In genomic region chr2:111903516-111903915, GRCh38 we compare ENCODE assay signal across 15 cellular contexts. TPM values are rescaled to one million over a fixed set of nuclear protein-coding genes. Genes with fewer than 3 reads are reported as not detected.
A peak's percentile ranks its signal among the peaks of the same experiment; 100 is the strongest.
DNase-seq lines count a peak whose midpoint lies in the region; ATAC-seq and TF ChIP-seq lines count a peak whose summit lies in the region.
"Had no signal": no experiment of that assay in that cellular context is flagged by ENCODE, and none has a peak within 500 bp of the region (broad histone marks: within the 10 kb centered on the region; RNA-seq: fewer than 3 reads in every experiment).

No MANE protein-coding gene starts in this region.

- H3K36me3 ChIP-seq in BLaER1 (no peaks in the 10 kb centered on the region), SK-N-MC (ENCODE audit: insufficient read depth, low read length) (no peaks in the 10 kb centered on the region), esophagus squamous epithelium (no peaks in the 10 kb centered on the region), stomach (no peaks in the 10 kb centered on the region)
- H3K36me3 ChIP-seq: SJSA1 had no signal

- H3K4me3 Mint-ChIP-seq in activated naive CD8-positive, alpha-beta T cell treated with anti-CD3 and anti-CD28 coated beads, Interleukin-2, amount 50 U/mL, for 24 hours, result no peak overlapping the region
- H3K4me3 Mint-ChIP-seq: IgD-negative memory B cell had no signal

- peaks cover 15% of the 10 kb centered on the region for H3K4me1 Mint-ChIP-seq in activated naive CD8-positive, alpha-beta T cell treated with anti-CD3 and anti-CD28 coated beads, Interleukin-2, amount 50 U/mL, for 24 hours

- H3K27ac ChIP-seq in BLaER1 (no peak overlapping the region), SK-N-MC (no peak overlapping the region), esophagus squamous epithelium (peak overlapping the region in 3 of 4 donors; percentile 11 to 43 (median 16)), stomach (peak overlapping the region in 4 of 5 donors; percentile 25 to 75 (median 72))
- H3K27ac ChIP-seq: SJSA1 had no signal

- TF ChIP-seq CTCF in esophagus squamous epithelium (IDR thresholded peaks at IDR 0.05) (no peak), stomach (IDR thresholded peaks at IDR 0.05) (no peak)

- no peaks in the 10 kb centered on the region for H3K36me3 Mint-ChIP-seq in activated naive CD8-positive, alpha-beta T cell treated with anti-CD3 and anti-CD28 coated beads, Interleukin-2, amount 50 U/mL, for 24 hours (ENCODE audit: low read depth)
- H3K36me3 Mint-ChIP-seq: IgD-negative memory B cell had no signal

- H3K4me3 ChIP-seq in BLaER1 (no peak overlapping the region), SK-N-MC (peak overlapping the region; percentile 0; the same call in 1 of the 2 replicates), esophagus squamous epithelium (no peak overlapping the region), stomach (no peak overlapping the region)
- H3K4me3 ChIP-seq: SJSA1 had no signal

- peak overlapping the region; percentile 18; the same call in 1 of the 2 replicates for H3K4me2 ChIP-seq in BLaER1

- no peaks in the 10 kb centered on the region for H3K9me3 Mint-ChIP-seq in activated naive CD8-positive, alpha-beta T cell treated with anti-CD3 and anti-CD28 coated beads, Interleukin-2, amount 50 U/mL, for 24 hours
- H3K9me3 Mint-ChIP-seq: IgD-negative memory B cell had no signal

- peaks cover 19% of the 10 kb centered on the region for H4K20me1 ChIP-seq in BLaER1

- no peak for ATAC-seq in activated naive CD8-positive, alpha-beta T cell treated with anti-CD3 and anti-CD28 coated beads, Interleukin-2, amount 50 U/mL, for 24 hours

- peaks cover 61% of the 10 kb centered on the region for H3K4me1 ChIP-seq in BLaER1
- H3K4me1 ChIP-seq in esophagus squamous epithelium, result peaks cover 4 to 62% (median 20%) of the 10 kb centered on the region in 3 donors
- H3K4me1 ChIP-seq in stomach, result peaks cover 9 to 91% (median 70%) of the 10 kb centered on the region in 4 donors

- H3K27ac Mint-ChIP-seq in activated naive CD8-positive, alpha-beta T cell treated with anti-CD3 and anti-CD28 coated beads, Interleukin-2, amount 50 U/mL, for 24 hours, result no peak overlapping the region
- H3K27ac Mint-ChIP-seq: IgD-negative memory B cell had no signal

- H3K27me3 ChIP-seq in BLaER1, result peaks cover 49% of the 10 kb centered on the region
- H3K27me3 ChIP-seq in esophagus squamous epithelium, result peaks cover 0 to 17% (median 0%) of the 10 kb centered on the region in 4 donors
- H3K27me3 ChIP-seq in stomach, result peaks cover 0 to 4% (median 0%) of the 10 kb centered on the region in 3 donors

- intact Hi-C loops in esophagus squamous epithelium (cut with DNase I), result no loop called here
- intact Hi-C loops in stomach (cut with DNase I; ENCODE audit: low total_unique reads), result no loop called here

- 60 to 68% methylated on average over 3 of the region's 3 CpGs for WGBS in esophagus squamous epithelium, 2 donors
- 59 to 79% (median 66%) methylated on average over 3 of the region's 3 CpGs for WGBS in stomach, 5 donors

- no peak for DNase-seq in SK-N-MC (ENCODE audit: low read depth, low spot score)
- DNase-seq in esophagus squamous epithelium (lab: John Stamatoyannopoulos, UW), result no peak
- no peak for DNase-seq in stomach
- DNase-seq in RPMI8226, result no peak
- DNase-seq in NCI-H1092 treated with DMSO at 0.1 percent for 48 hours (lab: John Stamatoyannopoulos, UW), result no peak
- DNase-seq in activated naive CD8-positive, alpha-beta T cell treated with anti-CD3 and anti-CD28 coated beads, Interleukin-2, amount 50 U/mL, for 24 hours, result no peak
- DNase-seq: EL, MV-4-11, NCI-H1436, NCI-H2081, NCI-H524 had no signal

- H3K9me3 ChIP-seq in BLaER1 (no peaks in the 10 kb centered on the region), SK-N-MC (ENCODE audit: low read depth, low read length) (no peaks in the 10 kb centered on the region), esophagus squamous epithelium (no peaks in the 10 kb centered on the region), stomach (no peaks in the 10 kb centered on the region)
- H3K9me3 ChIP-seq: SJSA1 had no signal

- no peak for TF ChIP-seq EP300 in stomach (IDR thresholded peaks at IDR 0.05)

- H3K9ac ChIP-seq in BLaER1 (no peak overlapping the region), SK-N-MC (ENCODE audit: insufficient read length) (no peak overlapping the region)

- peaks cover 20% of the 10 kb centered on the region for H3K27me3 Mint-ChIP-seq in activated naive CD8-positive, alpha-beta T cell treated with anti-CD3 and anti-CD28 coated beads, Interleukin-2, amount 50 U/mL, for 24 hours

- TF ChIP-seq POLR2A in esophagus squamous epithelium (IDR thresholded peaks at IDR 0.05) (no peak), stomach (IDR thresholded peaks at IDR 0.05) (no peak)

RNA-seq across cellular contexts. Expression of gene MERTK, which starts 5.1 kb away (rescaled TPM):
- 10 to 100 TPM in 2 of 4 donors, 1 to 10 TPM in 2; 1.7 to 13.7 (median 7.0) TPM for total RNA-seq in esophagus squamous epithelium
- 10 to 100 TPM in 4 of 5 donors, 1 to 10 TPM in 1; 6.1 to 21.8 (median 17.4) TPM for total RNA-seq in stomach
- polyA plus RNA-seq in stomach, result 1 to 10 TPM; 3.9 to 5.7 (median 5.3) TPM
- total RNA-seq: RPMI7951, SJSA1 had no signal

RNA-seq across cellular contexts. Expression of gene ANAPC1, which starts 19.5 kb away (rescaled TPM):
- total RNA-seq in esophagus squamous epithelium (10 to 100 TPM; 20.5 to 61.0 (median 42.7) TPM), stomach (100 to 1,000 TPM in 1 of 5 donors, 10 to 100 TPM in 4; 60.0 to 200 (median 77.3) TPM)
- polyA plus RNA-seq in stomach, result 1 to 10 TPM; 4.9 to 6.1 (median 5.1) TPM

Comparison
In these comparisons a context has a peak if more than half of its experiments do, and no peak if none do; other contexts are left out.
1. H3K27ac ChIP-seq: peak in esophagus squamous epithelium (3 of 4) and stomach (4 of 5); none in BLaER1 (single experiment) and SK-N-MC (single experiment).